21 cellular contexts compared by ENCODE assay signal in genomic region chr4:25792843-25793242, GRCh38.
"Had no signal": no experiment of that assay in that cellular context is flagged by ENCODE, and none has a peak within 500 bp of the region (broad histone marks: within the 10 kb centered on the region; RNA-seq: fewer than 3 reads in every experiment).

No MANE protein-coding gene starts in this region.

- H3K27me3 ChIP-seq: adrenal gland, Peyer's patch, SJCRH30 had no signal

- H3K9ac ChIP-seq: KMS-11, SK-N-SH had no signal

- H3K4me1 ChIP-seq: adrenal gland, Peyer's patch had no signal

- H3K36me3 ChIP-seq: adrenal gland had no signal

- H3K4me2 ChIP-seq: KMS-11, SK-N-SH had no signal

- ATAC-seq: activated T-helper 17 cell treated with anti-CD3 and anti-CD28 coated beads, Interleukin-2, amount 50 U/mL, for 72 hours had no signal

- H3K9me3 Mint-ChIP-seq: activated CD4-positive, alpha-beta memory T cell treated with anti-CD3 and anti-CD28 coated beads for 36 hours; activated CD4-positive, alpha-beta T cell treated with anti-CD3 and anti-CD28 coated beads, Interleukin-2, amount 10 ng/mL, durations not matched to agents 7 days and 5 days; activated naive CD4-positive, alpha-beta T cell treated with anti-CD3 and anti-CD28 coated beads for 36 hours; activated T-helper 17 cell treated with anti-CD3 and anti-CD28 coated beads, Interleukin-2, amount 50 U/mL, for 72 hours; central memory CD8-positive, alpha-beta T cell; WTC11 had no signal

- H3K27ac ChIP-seq: adrenal gland, KMS-11, Peyer's patch, RWPE1, SJCRH30 had no signal

- H3K4me3 ChIP-seq: adrenal gland, Peyer's patch, SJCRH30 had no signal

- DNase-seq: activated CD4-positive, CD25-positive, alpha-beta regulatory T cell treated with anti-CD3 and anti-CD28 coated beads, Interleukin-2, amount 50 U/mL, for 72 hours; activated gamma-delta T cell; activated T-cell treated with anti-CD3 and anti-CD28 coated beads for 4 hours; aorta; NCI-H1092; NCI-H1930; Right ventricle myocardium superior; T-helper 1 cell had no signal

- H3K4me3 Mint-ChIP-seq: activated CD4-positive, alpha-beta memory T cell treated with anti-CD3 and anti-CD28 coated beads for 36 hours; activated CD4-positive, alpha-beta T cell treated with anti-CD3 and anti-CD28 coated beads, Interleukin-2, amount 10 ng/mL, durations not matched to agents 7 days and 5 days; activated naive CD4-positive, alpha-beta T cell treated with anti-CD3 and anti-CD28 coated beads for 36 hours; activated naive CD8-positive, alpha-beta T cell; activated T-helper 17 cell treated with anti-CD3 and anti-CD28 coated beads, Interleukin-2, amount 50 U/mL, for 72 hours; central memory CD8-positive, alpha-beta T cell; WTC11 had no signal

- H3K27me3 Mint-ChIP-seq: activated CD4-positive, alpha-beta memory T cell treated with anti-CD3 and anti-CD28 coated beads for 36 hours; activated CD4-positive, alpha-beta T cell treated with anti-CD3 and anti-CD28 coated beads, Interleukin-2, amount 10 ng/mL, durations not matched to agents 7 days and 5 days; activated naive CD8-positive, alpha-beta T cell; activated T-helper 17 cell treated with anti-CD3 and anti-CD28 coated beads, Interleukin-2, amount 50 U/mL, for 72 hours; central memory CD8-positive, alpha-beta T cell had no signal

- H3K9me3 ChIP-seq: adrenal gland, Peyer's patch, SK-N-SH had no signal

- H3K9me2 ChIP-seq: SK-N-SH had no signal

- H3K27ac Mint-ChIP-seq: activated CD4-positive, alpha-beta memory T cell treated with anti-CD3 and anti-CD28 coated beads for 36 hours; activated CD4-positive, alpha-beta T cell treated with anti-CD3 and anti-CD28 coated beads, Interleukin-2, amount 10 ng/mL, durations not matched to agents 7 days and 5 days; activated naive CD4-positive, alpha-beta T cell treated with anti-CD3 and anti-CD28 coated beads for 36 hours; activated naive CD8-positive, alpha-beta T cell; activated T-helper 17 cell treated with anti-CD3 and anti-CD28 coated beads, Interleukin-2, amount 50 U/mL, for 72 hours; WTC11 had no signal

- H3K4me1 Mint-ChIP-seq: activated CD4-positive, alpha-beta T cell treated with anti-CD3 and anti-CD28 coated beads, Interleukin-2, amount 10 ng/mL, durations not matched to agents 7 days and 5 days; activated T-helper 17 cell treated with anti-CD3 and anti-CD28 coated beads, Interleukin-2, amount 50 U/mL, for 72 hours had no signal
